In the genomic region with DNA sequence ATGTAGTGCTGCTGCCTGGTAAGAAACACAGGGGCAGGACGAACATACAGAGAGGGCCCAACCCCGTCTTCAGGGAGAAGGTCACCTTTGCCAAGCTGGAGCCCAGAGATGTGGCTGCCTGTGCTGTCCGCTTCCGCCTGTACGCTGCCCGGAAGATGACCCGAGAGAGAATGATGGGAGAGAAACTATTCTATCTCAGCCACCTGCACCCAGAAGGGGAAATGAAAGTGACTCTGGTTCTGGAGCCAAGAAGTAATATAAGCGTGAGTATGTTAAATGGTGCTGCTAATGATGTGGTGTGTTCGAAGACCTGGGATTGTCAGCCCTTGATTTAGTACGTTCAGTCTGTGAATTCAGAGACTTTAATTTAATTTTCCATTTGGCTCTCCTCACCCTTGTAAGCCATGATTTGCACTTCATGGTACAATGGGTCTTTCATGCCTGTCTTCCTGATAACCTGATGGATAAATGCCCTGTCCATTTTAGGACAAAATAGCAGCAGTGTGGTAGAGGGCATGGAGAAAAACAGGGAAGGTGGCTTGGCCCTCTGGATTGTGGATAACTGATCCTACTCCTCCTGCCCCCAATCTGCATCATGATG, we compare ENCODE assay signal across 12 cellular contexts.
DNase-seq lines count a peak whose midpoint lies in the region; ATAC-seq and TF ChIP-seq lines count a peak whose summit lies in the region.
"Had no signal": no experiment of that assay in that cellular context is flagged by ENCODE, and none has a peak within 500 bp of the region (broad histone marks: within the 10 kb centered on the region; RNA-seq: fewer than 3 reads in every experiment).

No MANE protein-coding gene starts in this region.

- no peak overlapping the region for H3K27ac Mint-ChIP-seq in mesothelial cell of epicardium

- H3K36me3 Mint-ChIP-seq in mesothelial cell of epicardium: peaks cover 4% of the 10 kb centered on the region

- DNase-seq in GM13977 (ENCODE audit: low spot score): peak; percentile 53
- peak; percentile 4 to 18 for DNase-seq in NOMO-1 (lab: John Stamatoyannopoulos, UW; ENCODE audit: unreplicated experiment in 2 of 2)
- DNase-seq in NCI-H1092 treated with DMSO at 0.1 percent for 48 hours (lab: John Stamatoyannopoulos, UW): no peak
- DNase-seq in mesothelial cell of epicardium (ENCODE audit: low spot score in 2 of 2, unreplicated experiment in 2 of 2): no peak
- no peak for DNase-seq in GF-D8 (lab: John Stamatoyannopoulos, UW)
- DNase-seq in NCI-H345 (lab: John Stamatoyannopoulos, UW): no peak
- DNase-seq: amniotic stem cell, NCI-H446, small intestine, stomach had no signal

- no peak overlapping the region for H3K4me3 Mint-ChIP-seq in mesothelial cell of epicardium

- peak; percentile 93 for ATAC-seq in GM19452 (IDR thresholded peaks at IDR 0.05; ENCODE audit: unreplicated experiment)
- peak; percentile 88 for ATAC-seq in HG02981 (IDR thresholded peaks at IDR 0.05; ENCODE audit: unreplicated experiment)

- TF ChIP-seq CTCF in GM13977 (IDR thresholded peaks at IDR 0.05; ENCODE audit: extremely low read depth, insufficient read depth, missing control alignments) (no peak), mesothelial cell of epicardium (IDR thresholded peaks at IDR 0.05; ENCODE audit: unreplicated experiment) (no peak)

- peaks cover 2% of the 10 kb centered on the region for H3K27me3 Mint-ChIP-seq in mesothelial cell of epicardium (ENCODE audit: low read depth)

- H3K4me1 Mint-ChIP-seq in mesothelial cell of epicardium: no peaks in the 10 kb centered on the region

- in situ Hi-C loops in GM13977 (cut with MboI; ENCODE audit: low pct_unique_long_range_greater_than_20kb, low sequenced_read_pairs, unreplicated experiment): no loop called here

- peaks cover 13% of the 10 kb centered on the region for H3K9me3 Mint-ChIP-seq in mesothelial cell of epicardium

Comparison
In these comparisons a context has a peak if more than half of its experiments do, and no peak if none do; other contexts are left out.
1. DNase-seq: peak in GM13977 (single experiment) and NOMO-1 (2 of 2); none in NCI-H1092 treated with DMSO at 0.1 percent for 48 hours (single experiment), mesothelial cell of epicardium (0 of 2), GF-D8 (single experiment) and NCI-H345 (single experiment).